In genomic region chr15:37101634-37102314, GRCh38 we compare ENCODE assay signal across 8 cellular contexts. TPM values are rescaled to one million over a fixed set of nuclear protein-coding genes. Genes with fewer than 3 reads are reported as not detected.
DNase-seq lines count a peak whose midpoint lies in the region; ATAC-seq and TF ChIP-seq lines count a peak whose summit lies in the region.

No MANE protein-coding gene starts in this region.

- peak; percentile 39 for ATAC-seq in GM18498 (IDR thresholded peaks at IDR 0.05; ENCODE audit: unreplicated experiment)
- peak; percentile 49 for ATAC-seq in HG03045 (IDR thresholded peaks at IDR 0.05; ENCODE audit: unreplicated experiment)
- peak; percentile 74 for ATAC-seq in left ventricle myocardium superior
- no peak for ATAC-seq in HG02763 (IDR thresholded peaks at IDR 0.05; ENCODE audit: unreplicated experiment)

- CTCF ChIA-PET in AG04450 (lab: Charles Lee): interaction anchor here (1.4 kb wide), 1 partner anchor 32 kb away, joined by 5 read pairs; no protein-coding TSS in a partner anchor

- H3K27me3 ChIP-seq in AG04450 (ENCODE audit: control insufficient read depth, insufficient read depth, low read length): no peaks in the 10 kb centered on the region

- peak overlapping the region; percentile 96 for H3K27ac ChIP-seq in AG04450 (ENCODE audit: low read depth, low read length)

- DNase-seq in AG04450 (ENCODE audit: low read depth, low spot score): no peak
- DNase-seq in NCI-H510A treated with DMSO at 0.1 percent for 48 hours (lab: John Stamatoyannopoulos, UW): peak; percentile 38
- peak; percentile 75 for DNase-seq in amniotic epithelial cell (ENCODE audit: low read depth)
- peak; percentile 89 for DNase-seq in left ventricle myocardium superior
- peak in 8 of 10 donors; percentile 51 to 94 (median 67) for DNase-seq in posterior cingulate gyrus

- POLR2A ChIA-PET in AG04450 (lab: Yijun Ruan, JAX): interaction anchor here (0.6 to 0.8 kb wide), 12 partner anchors 13 to 1582 kb away, joined by 3 to 4 read pairs (median 3); no protein-coding TSS in a partner anchor

- intact Hi-C loops in left ventricle myocardium superior (cut with micrococcal nuclease) (no loop called here), posterior cingulate gyrus (cut with DNase I) (loop anchor here (1.0 to 10.0 kb wide), 2 partner anchors 218 to 517 kb away; no protein-coding TSS in a partner anchor)

- no peaks in the 10 kb centered on the region; the same call in 1 of the 2 replicates for H3K9me3 ChIP-seq in AG04450 (ENCODE audit: control insufficient read depth, insufficient read depth, low read length)

- TF ChIP-seq CTCF in AG04450 (IDR thresholded peaks at IDR 0.05; ENCODE audit: low read depth, low read length): no peak

- H3K4me3 ChIP-seq in AG04450 (ENCODE audit: low read depth, low read length): peak overlapping the region; percentile 95

RNA-seq across cellular contexts. Expression of gene MEIS2, which starts 1.4 kb away (rescaled TPM):
- polyA plus RNA-seq in AG04450 (2011; rRNA removed): 31.7 and 33.4 TPM in 2 replicates
- 50.0 and 50.6 TPM in 2 replicates for polyA minus RNA-seq in AG04450 (2011; rRNA and poly(A)+ RNA removed)
- total RNA-seq in left ventricle myocardium superior: 44.9 TPM
